Comparison of ENCODE assay signal across 10 cellular contexts in genomic region chr2:109127556-109127955, GRCh38. TPM values are rescaled to one million over a fixed set of nuclear protein-coding genes. Genes with fewer than 3 reads are reported as not detected.
DNase-seq lines count a peak whose midpoint lies in the region; ATAC-seq and TF ChIP-seq lines count a peak whose summit lies in the region.
"Had no signal": no experiment of that assay in that cellular context is flagged by ENCODE, and none has a peak within 500 bp of the region (broad histone marks: within the 10 kb centered on the region; RNA-seq: fewer than 3 reads in every experiment).

No MANE protein-coding gene starts in this region.

- H3K4me2 ChIP-seq in GM23248 (ENCODE audit: unreplicated experiment) (peak overlapping the region; percentile 90), PC-3 (ENCODE audit: low read length) (peak overlapping the region; percentile 95)

- TF ChIP-seq CTCF in PC-3 (conservative IDR thresholded peaks at IDR 0.05; ENCODE audit: low read depth, low read length) = no peak
- no peak for TF ChIP-seq CTCF in endothelial cell (IDR thresholded peaks at IDR 0.05; ENCODE audit: unreplicated experiment)
- TF ChIP-seq CTCF in progenitor cell of endocrine pancreas (IDR thresholded peaks at IDR 0.05; ENCODE audit: unreplicated experiment) = no peak
- TF ChIP-seq CTCF in BE2C (IDR thresholded peaks at IDR 0.05; ENCODE audit: low read depth, low read length) = no peak
- TF ChIP-seq CTCF in colonic mucosa (IDR thresholded peaks at IDR 0.05) = no peak

- CTCF ChIA-PET in PC-3 (lab: Charles Lee) = interaction anchor here (0.6 kb wide), 1 partner anchor 103 kb away, joined by 3 read pairs; no protein-coding TSS in a partner anchor

- H3K27me3 ChIP-seq in GM23248 (replicated peaks; ENCODE audit: insufficient read depth) (peaks cover 9% of the 10 kb centered on the region), PC-3 (ENCODE audit: low read length) (no peaks in the 10 kb centered on the region), BE2C (peaks cover 36% of the 10 kb centered on the region), colonic mucosa (peaks cover 25% of the 10 kb centered on the region)

- DNase-seq in GM23248 = no peak
- DNase-seq in PC-3 = no peak
- DNase-seq in endothelial cell (ENCODE audit: low spot score) = no peak
- DNase-seq in progenitor cell of endocrine pancreas (ENCODE audit: low spot score, unreplicated experiment) = no peak
- DNase-seq in H4 (ENCODE audit: low spot score) = no peak
- DNase-seq in BE2C = no peak
- DNase-seq in colonic mucosa = no peak
- DNase-seq: cerebellar nuclear complex had no signal

- H3K27me3 Mint-ChIP-seq in endothelial cell (ENCODE audit: unreplicated experiment) = peaks cover 7% of the 10 kb centered on the region
- H3K27me3 Mint-ChIP-seq in progenitor cell of endocrine pancreas = peaks cover 50% of the 10 kb centered on the region

- H3K4me1 Mint-ChIP-seq in endothelial cell (ENCODE audit: unreplicated experiment) = peaks cover 11% of the 10 kb centered on the region
- H3K4me1 Mint-ChIP-seq in progenitor cell of endocrine pancreas (ENCODE audit: low read depth) = peaks cover 5% of the 10 kb centered on the region

- POLR2A ChIA-PET in PC-3 (lab: Charles Lee; ENCODE audit: unreplicated experiment) = no interaction called here

- H3K4me3 ChIP-seq in GM23248 = peak overlapping the region; percentile 87
- H3K4me3 ChIP-seq in PC-3 (ENCODE audit: low read length) = peak overlapping the region; percentile 91; the same call in 1 of the 2 replicates
- H3K4me3 ChIP-seq in BE2C (ENCODE audit: low read depth, low read length) = no peak overlapping the region
- no peak overlapping the region for H3K4me3 ChIP-seq in colonic mucosa

- H3K9ac ChIP-seq in GM23248 (no peak overlapping the region; the same call in 1 of the 2 replicates), PC-3 (ENCODE audit: low read length) (no peak overlapping the region), colonic mucosa (ENCODE audit: low read depth in 2 of 2, low read length in 2 of 2) (no peak overlapping the region)

- H3K4me3 Mint-ChIP-seq in endothelial cell (ENCODE audit: unreplicated experiment) (peak overlapping the region; percentile 83), progenitor cell of endocrine pancreas (ENCODE audit: low read depth) (peak overlapping the region; percentile 68)
- H3K4me3 Mint-ChIP-seq: activated CD8-positive, alpha-beta memory T cell treated with anti-CD3 and anti-CD28 coated beads, Interleukin-2, amount 10 ng/mL, durations not matched to agents 7 days and 5 days had no signal

- H3K79me2 ChIP-seq in GM23248 (ENCODE audit: insufficient read depth) = peaks cover 23% of the 10 kb centered on the region
- H3K79me2 ChIP-seq in PC-3 (ENCODE audit: low read length) = peaks cover 43% of the 10 kb centered on the region

- in situ Hi-C loops in GM23248 (cut with MboI) = loop anchor here (10.0 kb wide), 1 partner anchor 377 kb away; no protein-coding TSS in a partner anchor

- no TSS peak for BruUV-seq in PC-3 (replicated peaks; lab: Mats Ljungman, UMichigan)

- H3K36me3 Mint-ChIP-seq in endothelial cell (ENCODE audit: low read depth, unreplicated experiment) = peaks cover 4% of the 10 kb centered on the region
- H3K36me3 Mint-ChIP-seq in progenitor cell of endocrine pancreas (ENCODE audit: insufficient read depth) = no peaks in the 10 kb centered on the region

- no peaks in the 10 kb centered on the region for H4K20me1 ChIP-seq in GM23248 (ENCODE audit: insufficient read depth)
- peaks cover 25% of the 10 kb centered on the region for H4K20me1 ChIP-seq in PC-3 (ENCODE audit: low read length)

- H3K4me1 ChIP-seq in GM23248 (ENCODE audit: insufficient read depth) (peaks cover 45% of the 10 kb centered on the region), PC-3 (ENCODE audit: insufficient read depth, low read length) (peaks cover 42% of the 10 kb centered on the region), BE2C (no peaks in the 10 kb centered on the region), colonic mucosa (no peaks in the 10 kb centered on the region)

- intact Hi-C loops in PC-3 (cut with micrococcal nuclease) = loop anchor here (5.0 to 10.0 kb wide), 2 partner anchors 203 to 205 kb away; no protein-coding TSS in a partner anchor
- intact Hi-C loops in colonic mucosa (cut with DNase I) = loop anchor here (2.0 kb wide), 1 partner anchor 383 kb away; no protein-coding TSS in a partner anchor

- H3K36me3 ChIP-seq in GM23248 (ENCODE audit: low read depth) (no peaks in the 10 kb centered on the region), PC-3 (ENCODE audit: low read depth, low read length) (no peaks in the 10 kb centered on the region), BE2C (no peaks in the 10 kb centered on the region), colonic mucosa (no peaks in the 10 kb centered on the region)

- H3K9me3 ChIP-seq in GM23248 (ENCODE audit: low read depth) (no peaks in the 10 kb centered on the region), PC-3 (ENCODE audit: low read length) (no peaks in the 10 kb centered on the region), BE2C (no peaks in the 10 kb centered on the region), colonic mucosa (no peaks in the 10 kb centered on the region)

- 73 to 79% methylated on average over 10 of the region's 10 CpGs for WGBS in GM23248 (ENCODE audit: low coverage in 1 of 2, low lambda C conversion rate in 2 of 2, missing lambda C conversion rate in 2 of 2), 2 experiments

- H3F3A ChIP-seq in GM23248 (ENCODE audit: insufficient read depth) (peaks cover 21% of the 10 kb centered on the region), PC-3 (ENCODE audit: low read length, unreplicated experiment) (peaks cover 9% of the 10 kb centered on the region)

- H3K27ac ChIP-seq in GM23248 (no peak overlapping the region), PC-3 (ENCODE audit: low read length) (no peak overlapping the region), colonic mucosa (no peak overlapping the region)

- no peaks in the 10 kb centered on the region for H3K9me3 Mint-ChIP-seq in endothelial cell (ENCODE audit: unreplicated experiment)
- no peaks in the 10 kb centered on the region for H3K9me3 Mint-ChIP-seq in progenitor cell of endocrine pancreas (ENCODE audit: low read depth)

- ATAC-seq in PC-3 = no peak
- no peak for ATAC-seq in HG02981 (IDR thresholded peaks at IDR 0.05; ENCODE audit: unreplicated experiment)

- H3K27ac Mint-ChIP-seq in endothelial cell (ENCODE audit: unreplicated experiment) (no peak overlapping the region), progenitor cell of endocrine pancreas (no peak overlapping the region)
- H3K27ac Mint-ChIP-seq: activated CD8-positive, alpha-beta memory T cell treated with anti-CD3 and anti-CD28 coated beads, Interleukin-2, amount 10 ng/mL, durations not matched to agents 7 days and 5 days had no signal

- H3K9me2 ChIP-seq in GM23248 (ENCODE audit: insufficient read depth) (no peaks in the 10 kb centered on the region), PC-3 (replicated peaks; ENCODE audit: low read length) (no peaks in the 10 kb centered on the region)

- H2AFZ ChIP-seq in GM23248 (no peak overlapping the region), PC-3 (ENCODE audit: low read length) (no peak overlapping the region; the same call in 1 of the 2 replicates)

RNA-seq across cellular contexts. Expression of gene SH3RF3, which starts 1.4 kb away (rescaled TPM):
- 3.3 and 5.2 TPM in 2 replicates for total RNA-seq in GM23248 (2014; rRNA removed; shearing (Covaris generic))
- polyA plus RNA-seq in GM23248 (2016; fragmentation: Nextera tagmentation; extraction: Ambion mirVana) = 1.5 and 2.1 TPM in 2 replicates
- total RNA-seq in PC-3 (2014; rRNA removed) (11.7 and 16.3 TPM in 2 replicates), endothelial cell (ENCODE audit: unreplicated experiment) (12.8 TPM), progenitor cell of endocrine pancreas (1.3 and 1.7 TPM in 2 replicates), colonic mucosa (1 to 10 TPM; 1.3 to 2.5 TPM)
- 0.45 and 0.87 TPM in 2 replicates for total RNA-seq in H4 (2014; rRNA removed; shearing (Covaris generic))
- polyA plus RNA-seq in BE2C (2012; ENCODE audit: insufficient read depth, insufficient read length, low read depth) = not detected

Comparison
In these comparisons a context has a peak if more than half of its experiments do, and no peak if none do; other contexts are left out.
1. H3K4me3 ChIP-seq: peak in GM23248 (single experiment) and PC-3 (single experiment); none in BE2C (single experiment) and colonic mucosa (single experiment).